19 cellular contexts compared by ENCODE assay signal in genomic region chr10:97256356-97256755, GRCh38. TPM values are rescaled to one million over a fixed set of nuclear protein-coding genes. Genes with fewer than 3 reads are reported as not detected.
DNase-seq lines count a peak whose midpoint lies in the region; ATAC-seq and TF ChIP-seq lines count a peak whose summit lies in the region.
"Had no signal": no experiment of that assay in that cellular context is flagged by ENCODE, and none has a peak within 500 bp of the region (broad histone marks: within the 10 kb centered on the region; RNA-seq: fewer than 3 reads in every experiment).

No MANE protein-coding gene starts in this region.

- no peaks in the 10 kb centered on the region for H3K9me3 ChIP-seq in parathyroid adenoma (ENCODE audit: control insufficient read depth, low read length)
- H3K9me3 ChIP-seq: MG63 had no signal

- no peaks in the 10 kb centered on the region for H4K20me1 ChIP-seq in GM23338 (replicated peaks; ENCODE audit: insufficient read depth)

- peaks cover 58% of the 10 kb centered on the region for H3K36me3 Mint-ChIP-seq in activated T-cell treated with anti-CD3 and anti-CD28 coated beads, Interleukin-2, amount 50 U/mL, for 24 hours (ENCODE audit: low read depth)
- peaks cover 37% of the 10 kb centered on the region for H3K36me3 Mint-ChIP-seq in GM23338 (ENCODE audit: low read depth)
- peaks cover 27% of the 10 kb centered on the region for H3K36me3 Mint-ChIP-seq in central memory CD8-positive, alpha-beta T cell (ENCODE audit: insufficient read depth)

- no peak for ATAC-seq in GM23338
- no peak for ATAC-seq in central memory CD8-positive, alpha-beta T cell (replicated peaks; ENCODE audit: extremely low read depth, poor library complexity, severe bottlenecking)
- ATAC-seq: PC-3 had no signal

- H3K4me3 Mint-ChIP-seq in activated T-cell treated with anti-CD3 and anti-CD28 coated beads, Interleukin-2, amount 50 U/mL, for 24 hours, result no peak overlapping the region
- H3K4me3 Mint-ChIP-seq in GM23338, result no peak overlapping the region
- no peak overlapping the region for H3K4me3 Mint-ChIP-seq in central memory CD8-positive, alpha-beta T cell

- H3K4me3 ChIP-seq in GM23338 (no peak overlapping the region), parathyroid adenoma (ENCODE audit: low read depth, low read length) (no peak overlapping the region)
- H3K4me3 ChIP-seq: MG63 had no signal

- no peak for TF ChIP-seq CTCF in GM23338 (conservative IDR thresholded peaks at IDR 0.05; ENCODE audit: low read depth in 2 of 2)
- TF ChIP-seq CTCF in parathyroid adenoma (IDR thresholded peaks at IDR 0.05), result no peak

- no peak overlapping the region for H2AFZ ChIP-seq in GM23338
- H2AFZ ChIP-seq in parathyroid adenoma, result no peak overlapping the region

- H3K27ac ChIP-seq in GM23338 (ENCODE audit: low read depth) (peak overlapping the region; percentile 52; the same call in 1 of the 2 replicates), parathyroid adenoma (peak overlapping the region; percentile 61)

- H3K36me3 ChIP-seq in GM23338 (ENCODE audit: insufficient read depth), result peaks cover 13% of the 10 kb centered on the region; the same call in 1 of the 2 replicates
- H3K36me3 ChIP-seq in parathyroid adenoma (ENCODE audit: control insufficient read depth, insufficient read depth, low read length), result no peaks in the 10 kb centered on the region

- H3F3A ChIP-seq in GM23338 (replicated peaks; ENCODE audit: low read depth), result 0 out of 2 replicates have a peak, but pooled peaks cover 5% of the 10 kb centered on the region

- no peak overlapping the region for H3K9ac ChIP-seq in parathyroid adenoma

- H3K4me1 ChIP-seq in GM23338 (ENCODE audit: insufficient read depth), result no peaks in the 10 kb centered on the region
- H3K4me1 ChIP-seq in parathyroid adenoma, result no peaks in the 10 kb centered on the region

- H3K27me3 Mint-ChIP-seq in activated T-cell treated with anti-CD3 and anti-CD28 coated beads, Interleukin-2, amount 50 U/mL, for 24 hours, result no peaks in the 10 kb centered on the region
- H3K27me3 Mint-ChIP-seq in GM23338 (ENCODE audit: insufficient read depth, low read depth, poor library complexity), result no peaks in the 10 kb centered on the region
- H3K27me3 Mint-ChIP-seq in central memory CD8-positive, alpha-beta T cell, result no peaks in the 10 kb centered on the region

- peaks cover 6% of the 10 kb centered on the region for H3K4me1 Mint-ChIP-seq in activated T-cell treated with anti-CD3 and anti-CD28 coated beads, Interleukin-2, amount 50 U/mL, for 24 hours (ENCODE audit: low read depth)
- no peaks in the 10 kb centered on the region for H3K4me1 Mint-ChIP-seq in GM23338
- no peaks in the 10 kb centered on the region for H3K4me1 Mint-ChIP-seq in central memory CD8-positive, alpha-beta T cell

- H3K27me3 ChIP-seq in GM23338 (ENCODE audit: insufficient read depth) (no peaks in the 10 kb centered on the region), parathyroid adenoma (ENCODE audit: control insufficient read depth, insufficient read depth, low read length) (no peaks in the 10 kb centered on the region)
- H3K27me3 ChIP-seq: MG63 had no signal

- H3K9me2 ChIP-seq in GM23338 (ENCODE audit: insufficient read depth), result 0 out of 2 replicates have a peak, but pooled peaks cover 4% of the 10 kb centered on the region

- H3K79me2 ChIP-seq in GM23338 (replicated peaks; ENCODE audit: insufficient read depth), result 0 out of 2 replicates have a peak, but pooled peaks cover 2% of the 10 kb centered on the region
- no peaks in the 10 kb centered on the region for H3K79me2 ChIP-seq in parathyroid adenoma

- no peak for DNase-seq in activated T-cell treated with anti-CD3 and anti-CD28 coated beads, Interleukin-2, amount 50 U/mL, for 24 hours
- DNase-seq in activated T-cell treated with anti-CD3 and anti-CD28 coated beads for 4 hours (no peak), GM23338 (ENCODE audit: low spot score) (no peak), T1000 (lab: John Stamatoyannopoulos, UW) (no peak), NCI-H1417 (lab: John Stamatoyannopoulos, UW) (no peak)
- DNase-seq in central memory CD8-positive, alpha-beta T cell (ENCODE audit: low spot score in 2 of 2), result no peak
- DNase-seq: Calu3; DMS79 treated with DMSO at 0.1 percent for 48 hours; GF-D8; KG1; MG63; NCI-H1105 treated with DMSO at 0.1 percent for 48 hours; NCI-H2029; NCI-H446 treated with DMSO at 0.1 percent for 48 hours; NCI-H526; NCI-H82; NK-92 treated with Interleukin-12 subunit alpha and Interleukin-12 subunit beta, amount 100 ng/mL, for 24 hours; PC-3 had no signal

- no peaks in the 10 kb centered on the region for H3K9me3 Mint-ChIP-seq in activated T-cell treated with anti-CD3 and anti-CD28 coated beads, Interleukin-2, amount 50 U/mL, for 24 hours
- H3K9me3 Mint-ChIP-seq in GM23338, result peaks cover 2% of the 10 kb centered on the region; the same call in 1 of the 3 replicates
- H3K9me3 Mint-ChIP-seq in central memory CD8-positive, alpha-beta T cell, result no peaks in the 10 kb centered on the region

- peak overlapping the region; percentile 69 for H3K27ac Mint-ChIP-seq in activated T-cell treated with anti-CD3 and anti-CD28 coated beads, Interleukin-2, amount 50 U/mL, for 24 hours
- no peak overlapping the region for H3K27ac Mint-ChIP-seq in GM23338
- H3K27ac Mint-ChIP-seq in central memory CD8-positive, alpha-beta T cell (ENCODE audit: low read depth), result peak overlapping the region; percentile 16

- H3K4me2 ChIP-seq in GM23338 (no peak overlapping the region), parathyroid adenoma (ENCODE audit: low read length) (no peak overlapping the region)

TF ChIP-seq in GM23338, 12 proteins besides CTCF, POLR2A, EP300 and RAD21 (continues in another document):
- TF ChIP-seq EZH2phosphoT487 (IDR thresholded peaks at IDR 0.05; ENCODE audit: unreplicated experiment) (no peak), ZNF114 (CRISPR knock-in tag; IDR thresholded peaks at IDR 0.05) (no peak), ZNF331 (CRISPR knock-in tag; IDR thresholded peaks at IDR 0.05; ENCODE audit: low read depth) (no peak), NANOG (IDR thresholded peaks at IDR 0.05; ENCODE audit: borderline replicate concordance) (no peak), JUNB (IDR thresholded peaks at IDR 0.05; ENCODE audit: unreplicated experiment) (no peak), EZH2 (IDR thresholded peaks at IDR 0.05; ENCODE audit: low read depth, unreplicated experiment) (no peak), STAT1 (IDR thresholded peaks at IDR 0.05; ENCODE audit: unreplicated experiment) (no peak), POLR2AphosphoS5 (IDR thresholded peaks at IDR 0.05; ENCODE audit: low read depth) (no peak), ZNF462 (CRISPR knock-in tag; IDR thresholded peaks at IDR 0.05) (no peak)

RNA-seq across cellular contexts. Expression of gene ARHGAP19, which starts 36.1 kb away (rescaled TPM):
- 35.9 and 38.8 TPM in 2 replicates for total RNA-seq in GM23338 (2014; rRNA removed; shearing (Covaris generic))
- polyA plus RNA-seq in GM23338 (2016; fragmentation: Nextera tagmentation; extraction: Ambion mirVana), result 7.6 and 11.5 TPM in 2 replicates
